Comparison of ENCODE assay signal across 9 cellular contexts in the genomic region with DNA sequence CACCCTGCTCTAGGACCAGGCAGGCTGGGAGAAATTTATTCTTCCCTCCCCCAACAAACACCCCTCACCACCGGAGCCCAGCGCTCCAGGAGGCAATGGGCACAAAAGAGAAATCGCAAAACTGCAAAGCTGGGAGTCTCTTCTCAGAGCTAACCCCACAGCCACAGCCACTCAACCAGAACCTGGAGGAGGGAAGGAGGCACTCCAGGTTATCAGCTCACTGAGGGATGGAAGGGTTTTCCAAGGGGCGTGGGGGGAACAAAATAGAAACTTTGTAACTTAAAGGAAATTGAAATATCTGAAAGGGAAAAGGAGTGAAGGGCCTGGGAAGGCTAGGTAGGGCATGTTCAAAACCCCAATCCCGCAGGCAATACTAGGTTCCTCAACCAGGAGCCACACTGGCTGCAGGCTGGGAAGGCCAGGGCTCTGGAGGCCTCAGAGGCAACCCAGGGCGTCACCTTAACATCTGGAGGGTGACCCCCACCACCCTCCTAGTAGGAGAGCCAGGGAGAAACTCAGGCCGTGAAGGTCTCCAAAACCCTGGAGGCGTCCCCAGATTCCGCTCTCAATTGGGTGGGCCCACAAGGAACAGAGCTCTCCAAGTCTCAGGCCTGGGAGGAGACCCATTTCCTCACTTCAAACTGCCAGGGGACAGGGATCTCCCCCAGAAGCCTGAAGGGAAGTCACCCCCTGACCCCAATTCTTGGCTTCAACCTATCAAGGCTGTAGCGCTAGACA. TPM values are rescaled to one million over a fixed set of nuclear protein-coding genes. Genes with fewer than 3 reads are reported as not detected.
DNase-seq lines count a peak whose midpoint lies in the region; ATAC-seq, FAIRE-seq and TF ChIP-seq lines count a peak whose summit lies in the region.
"Had no signal": no experiment of that assay in that cellular context is flagged by ENCODE, and none has a peak within 500 bp of the region (broad histone marks: within the 10 kb centered on the region; RNA-seq: fewer than 3 reads in every experiment).

No MANE protein-coding gene starts in this region.

- peak; percentile 11 for FAIRE-seq in K562 (lab: Jason Lieb, UNC)
- FAIRE-seq: pancreas had no signal

- peak overlapping the region; percentile 99 for H2BK15ac ChIP-seq in mesenchymal stem cell (ENCODE audit: low read depth, poor library complexity, severe bottlenecking)

- TF ChIP-seq CTCF in heart right ventricle (IDR thresholded peaks at IDR 0.05) (no peak), K562 (IDR thresholded peaks at IDR 0.05 in 2 of 3, conservative IDR thresholded peaks at IDR 0.05 in 1 of 3; ENCODE audit: insufficient read depth in 2 of 3, low read depth in 1 of 3, low read length in 3 of 3) (no peak), upper lobe of left lung (IDR thresholded peaks at IDR 0.05) (no peak)

- H3K9ac ChIP-seq in K562 (ENCODE audit: insufficient read depth in 1 of 2, low read depth in 2 of 2, low read length in 2 of 2) = peak overlapping the region; percentile 18 to 81; a peak in 3 of 4 replicates
- H3K9ac ChIP-seq in mesenchymal stem cell (ENCODE audit: low read length) = peak overlapping the region; percentile 95

- peak overlapping the region in 8 of 10 donors; percentile 27 to 93 (median 84) for H3K27ac ChIP-seq in heart right ventricle
- H3K27ac ChIP-seq in K562 (ENCODE audit: extremely low read depth, low read depth, low read length) = peak overlapping the region; percentile 42; the same call in 2 of the 3 replicates
- H3K27ac ChIP-seq in mesenchymal stem cell (ENCODE audit: low read length, poor library complexity, severe bottlenecking) = peak overlapping the region; percentile 85
- peak overlapping the region in 3 of 4 donors; percentile 51 to 91 (median 90) for H3K27ac ChIP-seq in upper lobe of left lung
- H3K27ac ChIP-seq: pancreas had no signal

- H3K27me3 ChIP-seq in heart right ventricle (no peaks in the 10 kb centered on the region), K562 (ENCODE audit: control insufficient read depth in 2 of 2, insufficient read depth in 2 of 2, low read length in 2 of 2) (no peaks in the 10 kb centered on the region), mesenchymal stem cell (ENCODE audit: control insufficient read depth in 1 of 2, insufficient read depth in 1 of 2, low read length in 2 of 2) (no peaks in the 10 kb centered on the region), upper lobe of left lung (no peaks in the 10 kb centered on the region)
- H3K27me3 ChIP-seq: pancreas had no signal

- H3K4ac ChIP-seq in mesenchymal stem cell (ENCODE audit: low read depth in 1 of 2, low read length in 2 of 2) = peak overlapping the region; percentile 79 to 81

- CTCF ChIA-PET in K562 (lab: Yijun Ruan, JAX; ENCODE audit: low intra/inter-chr PET ratio) = no interaction called here

- H3K4me1 ChIP-seq in heart right ventricle (peaks cover 13 to 54% (median 45%) of the 10 kb centered on the region in 9 donors), K562 (replicated peaks in 1 of 2; ENCODE audit: control insufficient read depth in 2 of 2, insufficient read depth in 2 of 2, low read length in 2 of 2) (peaks cover 37 to 45% of the 10 kb centered on the region in 2 experiments), mesenchymal stem cell (ENCODE audit: control insufficient read depth, insufficient read depth, low read depth, low read length) (peaks cover 38% of the 10 kb centered on the region), upper lobe of left lung (peaks cover 18 to 47% (median 41%) of the 10 kb centered on the region in 4 donors)

- DNase-seq in heart right ventricle (no peak), Right ventricle myocardium inferior (ENCODE audit: missing footprints) (no peak), K562 (ENCODE audit: extremely low read depth in 1 of 4, low spot score in 3 of 4) (peak in 1 of 4 experiments; percentile 26), mesenchymal stem cell (peak; percentile 17), upper lobe of left lung (no peak), mesenteric fat pad (ENCODE audit: low spot score) (no peak)

- H4K91ac ChIP-seq in mesenchymal stem cell (ENCODE audit: low read length) = peak overlapping the region; percentile 90

- TF ChIP-seq POLR2A in K562 (conservative IDR thresholded peaks at IDR 0.05) (no peak), upper lobe of left lung (IDR thresholded peaks at IDR 0.05) (no peak)

- no peak for TF ChIP-seq RAD21 in K562 (CRISPR knock-in tag; conservative IDR thresholded peaks at IDR 0.05 in 1 of 2, IDR thresholded peaks at IDR 0.05 in 1 of 2)

- POLR2A ChIA-PET in K562 (lab: Yijun Ruan, JAX) = interaction anchor here (0.5 to 1.1 kb wide), 5 partner anchors 22 to 226 kb away, joined by 3 to 5 read pairs (median 3); a partner anchor contains a TSS

- TF ChIP-seq EP300 in K562 (IDR thresholded peaks at IDR 0.05; ENCODE audit: low read length) (no peak), upper lobe of left lung (IDR thresholded peaks at IDR 0.05) (no peak)

- no peaks in the 10 kb centered on the region for H3K9me1 ChIP-seq in K562 (ENCODE audit: control insufficient read depth, insufficient read depth, low read length)

- H2AFZ ChIP-seq in K562 (ENCODE audit: low read depth, low read length) = peak overlapping the region; percentile 10
- H2AFZ ChIP-seq in mesenchymal stem cell (ENCODE audit: low read depth, low read length) = no peak overlapping the region

- peak overlapping the region; percentile 92 to 95 for H3K18ac ChIP-seq in mesenchymal stem cell (ENCODE audit: low read depth in 1 of 2, low read length in 2 of 2)

- no peak overlapping the region for H2BK5ac ChIP-seq in mesenchymal stem cell (ENCODE audit: low read depth, low read length, poor library complexity, severe bottlenecking)

- H3K4me2 ChIP-seq in K562 (ENCODE audit: insufficient read depth, low read length) = peak overlapping the region; percentile 34
- peak overlapping the region; percentile 96 for H3K4me2 ChIP-seq in mesenchymal stem cell (ENCODE audit: low read length, poor library complexity, severe bottlenecking)

- H4K20me1 ChIP-seq in K562 (replicated peaks; ENCODE audit: control insufficient read depth, insufficient read depth, low read length) = no peaks in the 10 kb centered on the region

- peak overlapping the region; percentile 100 for H4K8ac ChIP-seq in mesenchymal stem cell (ENCODE audit: low read length)

- H3K9me3 ChIP-seq in heart right ventricle (no peaks in the 10 kb centered on the region), K562 (replicated peaks; ENCODE audit: control insufficient read depth, insufficient read depth, low read depth, low read length) (no peaks in the 10 kb centered on the region), mesenchymal stem cell (ENCODE audit: control insufficient read depth, low read length) (no peaks in the 10 kb centered on the region), upper lobe of left lung (no peaks in the 10 kb centered on the region)
- H3K9me3 ChIP-seq: pancreas had no signal

- BruUV-seq in K562 (replicated peaks; lab: Mats Ljungman, UMichigan) = no TSS peak

- peak overlapping the region in 1 of 2 experiments; percentile 98 for H3K23ac ChIP-seq in mesenchymal stem cell (ENCODE audit: low read length in 2 of 2)

- ATAC-seq in heart right ventricle (no peak), Right ventricle myocardium inferior (no peak), K562 (no peak), upper lobe of left lung (ENCODE audit: low FRiP score in 2 of 2) (no peak), HG02678 (IDR thresholded peaks at IDR 0.05; ENCODE audit: unreplicated experiment) (no peak), GM19023 (IDR thresholded peaks at IDR 0.05; ENCODE audit: unreplicated experiment) (no peak)
- ATAC-seq: pancreas had no signal

- WGBS in heart right ventricle, 2 donors = 90 to 92% methylated on average over 10 of the region's 10 CpGs
- WGBS in K562 (ENCODE audit: insufficient coverage, low coverage, missing lambda C conversion rate) = 52% methylated on average over 10 of the region's 10 CpGs
- WGBS in mesenchymal stem cell = 25% methylated on average over 10 of the region's 10 CpGs
- WGBS in upper lobe of left lung, 2 donors = 90 to 94% methylated on average over 6 to 9 of the region's 10 CpGs

- H2BK12ac ChIP-seq in mesenchymal stem cell (ENCODE audit: low read length in 2 of 2) = peak overlapping the region; percentile 94 to 95

- intact Hi-C loops in heart right ventricle (cut with DNase I) (loop anchor here in 3 of 10 donors (2.0 to 5.0 kb wide), 3 partner anchors 40 to 49 kb away; a partner anchor contains a TSS), Right ventricle myocardium inferior (cut with DNase I) (no loop called here), K562 (cut with micrococcal nuclease) (no loop called here)

- in situ Hi-C loops in K562 (cut with MboI) = no loop called here

- peaks cover 7% of the 10 kb centered on the region for H3K79me1 ChIP-seq in mesenchymal stem cell (replicated peaks; ENCODE audit: low read length, poor library complexity, severe bottlenecking)

- H3K79me2 ChIP-seq in K562 (ENCODE audit: control insufficient read depth, insufficient read depth, low read length) = peaks cover 5% of the 10 kb centered on the region; the same call in 2 of the 3 replicates

- peak overlapping the region; percentile 36 to 90 for H3K14ac ChIP-seq in mesenchymal stem cell (ENCODE audit: low read length in 2 of 2)

- H3K4me3 ChIP-seq in heart right ventricle = peak overlapping the region in 3 of 10 donors; percentile 75 to 92 (median 84)
- no peak overlapping the region for H3K4me3 ChIP-seq in K562
- peak overlapping the region in 1 of 2 experiments; percentile 89 for H3K4me3 ChIP-seq in mesenchymal stem cell (ENCODE audit: insufficient read depth in 1 of 2, low read depth in 1 of 2, low read length in 2 of 2)
- peak overlapping the region in 1 of 4 donors; percentile 78 for H3K4me3 ChIP-seq in upper lobe of left lung

- H2AK5ac ChIP-seq in mesenchymal stem cell (ENCODE audit: low read length, severe bottlenecking) = peak overlapping the region; percentile 87

- H3K36me3 ChIP-seq in heart right ventricle (peaks cover 0 to 29% (median 9%) of the 10 kb centered on the region in 9 donors), K562 (ENCODE audit: control insufficient read depth, insufficient read depth, low read length) (peaks cover 13% of the 10 kb centered on the region; the same call in 1 of the 3 replicates), mesenchymal stem cell (ENCODE audit: control insufficient read depth in 1 of 2, insufficient read depth in 2 of 2, low read depth in 1 of 2, low read length in 2 of 2) (peaks cover 11 to 20% of the 10 kb centered on the region in 2 experiments), upper lobe of left lung (peaks cover 0 to 14% (median 4%) of the 10 kb centered on the region in 4 donors)

- peak overlapping the region; percentile 93 for H2BK120ac ChIP-seq in mesenchymal stem cell (ENCODE audit: low read depth, low read length)

RNA-seq across cellular contexts. Expression of a gene that starts 3.2 kb away (rescaled TPM):
- total RNA-seq in heart right ventricle (10 to 100 TPM in 9 of 10 donors, 1 to 10 TPM in 1; 10.0 to 18.4 (median 14.6) TPM), Right ventricle myocardium inferior (13.1 TPM), K562 (2014; rRNA removed) (29.3 and 37.4 TPM in 2 replicates), K562 (2014; rRNA removed; fragmentation: Illumina TruSeq; extraction: Trizol) (19.9 and 20.7 TPM in 2 replicates), K562 (2015; rRNA removed; fragmentation: Illumina TruSeq; extraction: Trizol) (22.5 and 23.0 TPM in 2 replicates), K562 (2021) (46.8 and 50.5 TPM in 2 replicates), upper lobe of left lung (10 to 100 TPM; 29.5 to 81.7 (median 34.2) TPM), mesenteric fat pad (17.2 TPM)
- polyA plus RNA-seq in heart right ventricle (1 to 10 TPM; 4.8 to 9.7 TPM), K562 (2011; rRNA removed) (17.8 and 29.3 TPM in 2 replicates), K562 (2014; fragmentation: Illumina TruSeq; extraction: Trizol) (29.2 and 41.2 TPM in 2 replicates), K562 (2014; fragmentation: Nextera tagmentation; extraction: Ambion mirVana) (1 to 10 TPM; 7.4 to 9.1 TPM), K562 (2014; rRNA removed) (29.4 and 33.6 TPM in 2 replicates)
- 59.2 and 97.9 TPM in 2 replicates for total RNA-seq in K562 (2011; cell fraction: chromatin; rRNA removed; ENCODE audit: low replicate concordance)
- total RNA-seq in K562 (2011; cell fraction: nucleolus; rRNA removed) = 48.7 and 51.7 TPM in 2 replicates
- 38.8 and 40.4 TPM in 2 replicates for total RNA-seq in K562 (2011; cell fraction: nucleoplasm; rRNA removed)
- polyA plus RNA-seq in K562 (2011; cell fraction: cytosol; rRNA removed) = 17.5 and 31.8 TPM in 2 replicates
- 86.1 and 88.9 TPM in 2 replicates for polyA plus RNA-seq in K562 (2011; cell fraction: nucleus; rRNA removed)
- 41.7 and 43.1 TPM in 2 replicates for polyA plus RNA-seq in K562 (2012)
- polyA minus RNA-seq in K562 (2011; rRNA and poly(A)+ RNA removed) = 24.6 and 35.2 TPM in 2 replicates
- 19.4 and 32.6 TPM in 2 replicates for polyA minus RNA-seq in K562 (2011; cell fraction: cytosol; rRNA and poly(A)+ RNA removed)
- 17.5 and 27.2 TPM in 2 replicates for polyA minus RNA-seq in K562 (2011; cell fraction: nucleus; rRNA and poly(A)+ RNA removed)
- 15.0 TPM for polyA plus RNA-seq in mesenchymal stem cell (2013, experiment 1 of 2)
- 13.5 TPM for polyA plus RNA-seq in mesenchymal stem cell (2013, experiment 2 of 2)

RNA-seq across cellular contexts. Expression of a gene that starts 48.7 kb away (rescaled TPM):
- 10 to 100 TPM in 3 of 10 donors, 1 to 10 TPM in 7; 6.0 to 14.1 (median 8.8) TPM for total RNA-seq in heart right ventricle
- 10 to 100 TPM in 1 of 2 donors, 1 to 10 TPM in 1; 1.8 to 18.1 TPM for polyA plus RNA-seq in heart right ventricle
- total RNA-seq in Right ventricle myocardium inferior = 11.5 TPM
- total RNA-seq in K562 (2011; cell fraction: chromatin; rRNA removed; ENCODE audit: low replicate concordance) = 8.2 and 28.4 TPM in 2 replicates
- total RNA-seq in K562 (2011; cell fraction: nucleolus; rRNA removed) = 44.5 and 57.0 TPM in 2 replicates
- 25.6 and 29.5 TPM in 2 replicates for total RNA-seq in K562 (2011; cell fraction: nucleoplasm; rRNA removed)
- 9.8 and 13.2 TPM in 2 replicates for total RNA-seq in K562 (2014; rRNA removed)
- total RNA-seq in K562 (2014; rRNA removed; fragmentation: Illumina TruSeq; extraction: Trizol) = 2.2 and 2.6 TPM in 2 replicates
- 9.3 and 9.4 TPM in 2 replicates for total RNA-seq in K562 (2015; rRNA removed; fragmentation: Illumina TruSeq; extraction: Trizol)
- total RNA-seq in K562 (2021) = 23.8 and 24.4 TPM in 2 replicates
- polyA plus RNA-seq in K562 (2011; rRNA removed) = 9.3 and 15.7 TPM in 2 replicates
- 18.2 and 58.0 TPM in 2 replicates for polyA plus RNA-seq in K562 (2011; cell fraction: cytosol; rRNA removed)
- polyA plus RNA-seq in K562 (2011; cell fraction: nucleus; rRNA removed) = 9.6 and 14.9 TPM in 2 replicates
- 25.0 and 36.1 TPM in 2 replicates for polyA plus RNA-seq in K562 (2012)
- polyA plus RNA-seq in K562 (2014; fragmentation: Illumina TruSeq; extraction: Trizol) = 5.5 and 16.0 TPM in 2 replicates
- 1 to 10 TPM; 2.9 to 3.7 TPM for polyA plus RNA-seq in K562 (2014; fragmentation: Nextera tagmentation; extraction: Ambion mirVana)
- 18.1 and 26.9 TPM in 2 replicates for polyA plus RNA-seq in K562 (2014; rRNA removed)
- 5.4 and 7.7 TPM in 2 replicates for polyA minus RNA-seq in K562 (2011; rRNA and poly(A)+ RNA removed)
- 29.4 and 32.0 TPM in 2 replicates for polyA minus RNA-seq in K562 (2011; cell fraction: cytosol; rRNA and poly(A)+ RNA removed)
- 7.9 and 9.3 TPM in 2 replicates for polyA minus RNA-seq in K562 (2011; cell fraction: nucleus; rRNA and poly(A)+ RNA removed)
- polyA plus RNA-seq in mesenchymal stem cell (2013, experiment 1 of 2) = 31.8 TPM
- polyA plus RNA-seq in mesenchymal stem cell (2013, experiment 2 of 2) = 32.0 TPM
- total RNA-seq in upper lobe of left lung = 10 to 100 TPM in 5 of 6 donors, 1 to 10 TPM in 1; 7.3 to 48.2 (median 34.3) TPM
- total RNA-seq in mesenteric fat pad = 19.8 TPM
